In genomic region chr21:37564341-37564923, GRCh38 we compare ENCODE assay signal across 7 cellular contexts.
DNase-seq lines count a peak whose midpoint lies in the region; ATAC-seq lines count a peak whose summit lies in the region.

No MANE protein-coding gene starts in this region.

- ATAC-seq in GM18519 (IDR thresholded peaks at IDR 0.05; ENCODE audit: low FRiP score, unreplicated experiment), result peak; percentile 37
- ATAC-seq in HG03064 (IDR thresholded peaks at IDR 0.05; ENCODE audit: low read depth, unreplicated experiment), result peak; percentile 49

- peak; percentile 59 for DNase-seq in NCI-H2171 (lab: John Stamatoyannopoulos, UW)
- DNase-seq in activated CD4-positive, alpha-beta T cell treated with anti-CD3 and anti-CD28 coated beads for 1 hour, result peak; percentile 88
- peak; percentile 82 for DNase-seq in cerebellar cortex (ENCODE audit: low spot score)
- peak; percentile 99 for DNase-seq in kidney tubule cell (ENCODE audit: low spot score)
- DNase-seq in stimulated activated CD4-positive, alpha-beta T cell treated with anti-CD3 and anti-CD28 coated beads, Interleukin-1b, Interleukin-23, amount 100 ng/mL, for 48 hours, result peak; percentile 93

Comparison
In these comparisons a context has a peak if more than half of its experiments do, and no peak if none do; other contexts are left out.
1. Peak in every context shown above with its lines: DNase-seq and ATAC-seq.